ENCODE assay signal across 1 cellular context in the genomic region with DNA sequence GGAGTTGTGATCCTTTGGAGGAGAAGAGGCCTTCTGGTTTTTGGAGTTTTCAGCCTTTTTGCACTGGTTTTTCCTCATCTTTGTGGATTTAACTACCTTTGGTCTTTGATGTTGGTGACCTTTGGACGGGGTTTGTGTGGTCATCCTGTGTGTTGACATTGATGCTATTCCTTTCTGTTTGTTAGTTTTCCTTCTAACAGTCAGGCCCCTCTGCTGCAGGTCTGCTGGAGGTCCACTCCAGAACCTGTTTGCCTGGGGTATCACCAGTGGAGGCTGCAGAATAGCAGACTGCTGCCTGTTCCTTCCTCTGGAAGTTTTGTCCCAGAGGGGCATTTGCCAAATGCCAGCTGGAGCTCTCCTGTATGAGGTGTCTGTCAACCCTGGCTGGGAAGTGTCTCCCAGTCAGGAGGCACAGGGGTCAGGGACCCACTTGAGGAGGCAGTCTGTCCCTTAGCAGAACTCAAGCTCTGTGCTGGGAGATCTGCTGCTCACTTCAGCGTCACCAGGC.
TF ChIP-seq lines count a peak whose summit lies in the region.
"Not testable (repeated sequence)": the region's sequence is repeated elsewhere in the genome, so short reads cannot be mapped to it uniquely, and the experiment has no call there.

No MANE protein-coding gene starts in this region.

TF ChIP-seq in HepG2, 621 proteins besides CTCF, POLR2A, EP300 and RAD21 (continued from another document and continues in another):
- TF ChIP-seq, protein P1, sequence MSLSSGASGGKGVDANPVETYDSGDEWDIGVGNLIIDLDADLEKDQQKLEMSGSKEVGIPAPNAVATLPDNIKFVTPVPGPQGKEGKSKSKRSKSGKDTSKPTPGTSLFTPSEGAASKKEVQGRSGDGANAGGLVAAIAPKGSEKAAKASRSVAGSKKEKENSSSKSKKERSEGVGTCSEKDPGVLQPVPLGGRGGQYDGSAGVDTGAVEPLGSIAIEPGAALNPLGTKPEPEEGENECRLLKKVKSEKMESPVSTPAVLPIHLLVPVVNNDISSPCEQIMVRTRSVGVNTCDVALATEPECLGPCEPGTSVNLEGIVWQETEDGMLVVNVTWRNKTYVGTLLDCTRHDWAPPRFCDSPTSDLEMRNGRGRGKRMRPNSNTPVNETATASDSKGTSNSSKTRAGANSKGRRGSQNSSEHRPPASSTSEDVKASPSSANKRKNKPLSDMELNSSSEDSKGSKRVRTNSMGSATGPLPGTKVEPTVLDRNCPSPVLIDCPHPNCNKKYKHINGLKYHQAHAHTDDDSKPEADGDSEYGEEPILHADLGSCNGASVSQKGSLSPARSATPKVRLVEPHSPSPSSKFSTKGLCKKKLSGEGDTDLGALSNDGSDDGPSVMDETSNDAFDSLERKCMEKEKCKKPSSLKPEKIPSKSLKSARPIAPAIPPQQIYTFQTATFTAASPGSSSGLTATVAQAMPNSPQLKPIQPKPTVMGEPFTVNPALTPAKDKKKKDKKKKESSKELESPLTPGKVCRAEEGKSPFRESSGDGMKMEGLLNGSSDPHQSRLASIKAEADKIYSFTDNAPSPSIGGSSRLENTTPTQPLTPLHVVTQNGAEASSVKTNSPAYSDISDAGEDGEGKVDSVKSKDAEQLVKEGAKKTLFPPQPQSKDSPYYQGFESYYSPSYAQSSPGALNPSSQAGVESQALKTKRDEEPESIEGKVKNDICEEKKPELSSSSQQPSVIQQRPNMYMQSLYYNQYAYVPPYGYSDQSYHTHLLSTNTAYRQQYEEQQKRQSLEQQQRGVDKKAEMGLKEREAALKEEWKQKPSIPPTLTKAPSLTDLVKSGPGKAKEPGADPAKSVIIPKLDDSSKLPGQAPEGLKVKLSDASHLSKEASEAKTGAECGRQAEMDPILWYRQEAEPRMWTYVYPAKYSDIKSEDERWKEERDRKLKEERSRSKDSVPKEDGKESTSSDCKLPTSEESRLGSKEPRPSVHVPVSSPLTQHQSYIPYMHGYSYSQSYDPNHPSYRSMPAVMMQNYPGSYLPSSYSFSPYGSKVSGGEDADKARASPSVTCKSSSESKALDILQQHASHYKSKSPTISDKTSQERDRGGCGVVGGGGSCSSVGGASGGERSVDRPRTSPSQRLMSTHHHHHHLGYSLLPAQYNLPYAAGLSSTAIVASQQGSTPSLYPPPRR (CRISPR knock-in tag; IDR thresholded peaks at IDR 0.05; ENCODE audit: borderline replicate concordance), result 0 out of 2 replicates have a peak, but pooled peaks have one; percentile 46
- TF ChIP-seq, protein P2, sequence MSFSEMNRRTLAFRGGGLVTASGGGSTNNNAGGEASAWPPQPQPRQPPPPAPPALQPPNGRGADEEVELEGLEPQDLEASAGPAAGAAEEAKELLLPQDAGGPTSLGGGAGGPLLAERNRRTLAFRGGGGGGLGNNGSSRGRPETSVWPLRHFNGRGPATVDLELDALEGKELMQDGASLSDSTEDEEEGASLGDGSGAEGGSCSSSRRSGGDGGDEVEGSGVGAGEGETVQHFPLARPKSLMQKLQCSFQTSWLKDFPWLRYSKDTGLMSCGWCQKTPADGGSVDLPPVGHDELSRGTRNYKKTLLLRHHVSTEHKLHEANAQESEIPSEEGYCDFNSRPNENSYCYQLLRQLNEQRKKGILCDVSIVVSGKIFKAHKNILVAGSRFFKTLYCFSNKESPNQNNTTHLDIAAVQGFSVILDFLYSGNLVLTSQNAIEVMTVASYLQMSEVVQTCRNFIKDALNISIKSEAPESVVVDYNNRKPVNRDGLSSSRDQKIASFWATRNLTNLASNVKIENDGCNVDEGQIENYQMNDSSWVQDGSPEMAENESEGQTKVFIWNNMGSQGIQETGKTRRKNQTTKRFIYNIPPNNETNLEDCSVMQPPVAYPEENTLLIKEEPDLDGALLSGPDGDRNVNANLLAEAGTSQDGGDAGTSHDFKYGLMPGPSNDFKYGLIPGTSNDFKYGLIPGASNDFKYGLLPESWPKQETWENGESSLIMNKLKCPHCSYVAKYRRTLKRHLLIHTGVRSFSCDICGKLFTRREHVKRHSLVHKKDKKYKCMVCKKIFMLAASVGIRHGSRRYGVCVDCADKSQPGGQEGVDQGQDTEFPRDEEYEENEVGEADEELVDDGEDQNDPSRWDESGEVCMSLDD (CRISPR knock-in tag; IDR thresholded peaks at IDR 0.05; ENCODE audit: borderline replicate concordance), result peak; percentile 24; the same call in 1 of the 2 replicates
- TF ChIP-seq FOXJ3 (CRISPR knock-in tag; IDR thresholded peaks at IDR 0.05; ENCODE audit: borderline replicate concordance) (peak; percentile 81; the same call in 1 of the 2 replicates), NR2C2 (CRISPR knock-in tag; IDR thresholded peaks at IDR 0.05; ENCODE audit: borderline replicate concordance) (0 out of 2 replicates have a peak, but pooled peaks have one; percentile 38), DPF2 (CRISPR knock-in tag; IDR thresholded peaks at IDR 0.05; ENCODE audit: borderline replicate concordance, low read depth) (peak; percentile 75; the same call in 1 of the 2 replicates), MED1 (CRISPR knock-in tag; IDR thresholded peaks at IDR 0.05) (peak; percentile 55), ZNF431 (CRISPR knock-in tag; IDR thresholded peaks at IDR 0.05; ENCODE audit: borderline replicate concordance, low read depth) (peak; percentile 82; the same call in 1 of the 2 replicates), FOXO1 (CRISPR knock-in tag; IDR thresholded peaks at IDR 0.05) (peak; percentile 83), ZNF792 (CRISPR knock-in tag; IDR thresholded peaks at IDR 0.05) (peak; percentile 52; the same call in 1 of the 2 replicates), SOX5 (CRISPR knock-in tag; IDR thresholded peaks at IDR 0.05; ENCODE audit: borderline replicate concordance) (peak; percentile 83), FOSL2 (CRISPR knock-in tag; IDR thresholded peaks at IDR 0.05) (peak; percentile 77; the same call in 1 of the 2 replicates), MZF1 (CRISPR knock-in tag; IDR thresholded peaks at IDR 0.05; ENCODE audit: borderline replicate concordance) (0 out of 2 replicates have a peak, but pooled peaks have one; percentile 42), CEBPG (CRISPR knock-in tag; IDR thresholded peaks at IDR 0.05) (peak; percentile 37; the same call in 1 of the 2 replicates), ZNF556 (CRISPR knock-in tag; IDR thresholded peaks at IDR 0.05; ENCODE audit: borderline replicate concordance) (0 out of 2 replicates have a peak, but pooled peaks have one; percentile 38), CREM (IDR thresholded peaks at IDR 0.05) (peak; percentile 37; the same call in 1 of the 2 replicates), HHEX (CRISPR knock-in tag; IDR thresholded peaks at IDR 0.05) (peak; percentile 66), MIXL1 (CRISPR knock-in tag; IDR thresholded peaks at IDR 0.05) (peak; percentile 60; the same call in 1 of the 2 replicates), GATAD2A (CRISPR knock-in tag; IDR thresholded peaks at IDR 0.05) (peak; percentile 91), SOX6 (CRISPR knock-in tag; IDR thresholded peaks at IDR 0.05) (peak; percentile 74), JUN (CRISPR knock-in tag; IDR thresholded peaks at IDR 0.05) (peak; percentile 66; the same call in 1 of the 2 replicates), EHMT2 (IDR thresholded peaks at IDR 0.05; ENCODE audit: borderline replicate concordance, low read depth, low read length) (peak; percentile 72; the same call in 1 of the 2 replicates), CEBPB (IDR thresholded peaks at IDR 0.05; ENCODE audit: borderline replicate concordance, low read depth, low read length) (peak; percentile 66), TARDBP (CRISPR knock-in tag; IDR thresholded peaks at IDR 0.05) (peak; percentile 80; the same call in 1 of the 2 replicates), TBX2 (CRISPR knock-in tag; IDR thresholded peaks at IDR 0.05; ENCODE audit: borderline replicate concordance) (peak; percentile 29), SALL1 (CRISPR knock-in tag; IDR thresholded peaks at IDR 0.05) (peak; percentile 85), HMG20A (CRISPR knock-in tag; IDR thresholded peaks at IDR 0.05; ENCODE audit: borderline replicate concordance) (peak; percentile 90), NR2F1 (CRISPR knock-in tag; IDR thresholded peaks at IDR 0.05) (peak; percentile 55; a peak in 2 of 4 replicates)
- TF ChIP-seq, protein P3, sequence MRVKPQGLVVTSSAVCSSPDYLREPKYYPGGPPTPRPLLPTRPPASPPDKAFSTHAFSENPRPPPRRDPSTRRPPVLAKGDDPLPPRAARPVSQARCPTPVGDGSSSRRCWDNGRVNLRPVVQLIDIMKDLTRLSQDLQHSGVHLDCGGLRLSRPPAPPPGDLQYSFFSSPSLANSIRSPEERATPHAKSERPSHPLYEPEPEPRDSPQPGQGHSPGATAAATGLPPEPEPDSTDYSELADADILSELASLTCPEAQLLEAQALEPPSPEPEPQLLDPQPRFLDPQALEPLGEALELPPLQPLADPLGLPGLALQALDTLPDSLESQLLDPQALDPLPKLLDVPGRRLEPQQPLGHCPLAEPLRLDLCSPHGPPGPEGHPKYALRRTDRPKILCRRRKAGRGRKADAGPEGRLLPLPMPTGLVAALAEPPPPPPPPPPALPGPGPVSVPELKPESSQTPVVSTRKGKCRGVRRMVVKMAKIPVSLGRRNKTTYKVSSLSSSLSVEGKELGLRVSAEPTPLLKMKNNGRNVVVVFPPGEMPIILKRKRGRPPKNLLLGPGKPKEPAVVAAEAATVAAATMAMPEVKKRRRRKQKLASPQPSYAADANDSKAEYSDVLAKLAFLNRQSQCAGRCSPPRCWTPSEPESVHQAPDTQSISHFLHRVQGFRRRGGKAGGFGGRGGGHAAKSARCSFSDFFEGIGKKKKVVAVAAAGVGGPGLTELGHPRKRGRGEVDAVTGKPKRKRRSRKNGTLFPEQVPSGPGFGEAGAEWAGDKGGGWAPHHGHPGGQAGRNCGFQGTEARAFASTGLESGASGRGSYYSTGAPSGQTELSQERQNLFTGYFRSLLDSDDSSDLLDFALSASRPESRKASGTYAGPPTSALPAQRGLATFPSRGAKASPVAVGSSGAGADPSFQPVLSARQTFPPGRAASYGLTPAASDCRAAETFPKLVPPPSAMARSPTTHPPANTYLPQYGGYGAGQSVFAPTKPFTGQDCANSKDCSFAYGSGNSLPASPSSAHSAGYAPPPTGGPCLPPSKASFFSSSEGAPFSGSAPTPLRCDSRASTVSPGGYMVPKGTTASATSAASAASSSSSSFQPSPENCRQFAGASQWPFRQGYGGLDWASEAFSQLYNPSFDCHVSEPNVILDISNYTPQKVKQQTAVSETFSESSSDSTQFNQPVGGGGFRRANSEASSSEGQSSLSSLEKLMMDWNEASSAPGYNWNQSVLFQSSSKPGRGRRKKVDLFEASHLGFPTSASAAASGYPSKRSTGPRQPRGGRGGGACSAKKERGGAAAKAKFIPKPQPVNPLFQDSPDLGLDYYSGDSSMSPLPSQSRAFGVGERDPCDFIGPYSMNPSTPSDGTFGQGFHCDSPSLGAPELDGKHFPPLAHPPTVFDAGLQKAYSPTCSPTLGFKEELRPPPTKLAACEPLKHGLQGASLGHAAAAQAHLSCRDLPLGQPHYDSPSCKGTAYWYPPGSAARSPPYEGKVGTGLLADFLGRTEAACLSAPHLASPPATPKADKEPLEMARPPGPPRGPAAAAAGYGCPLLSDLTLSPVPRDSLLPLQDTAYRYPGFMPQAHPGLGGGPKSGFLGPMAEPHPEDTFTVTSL (CRISPR knock-in tag; IDR thresholded peaks at IDR 0.05; ENCODE audit: borderline replicate concordance), result peak; percentile 100
- TF ChIP-seq, protein P4, sequence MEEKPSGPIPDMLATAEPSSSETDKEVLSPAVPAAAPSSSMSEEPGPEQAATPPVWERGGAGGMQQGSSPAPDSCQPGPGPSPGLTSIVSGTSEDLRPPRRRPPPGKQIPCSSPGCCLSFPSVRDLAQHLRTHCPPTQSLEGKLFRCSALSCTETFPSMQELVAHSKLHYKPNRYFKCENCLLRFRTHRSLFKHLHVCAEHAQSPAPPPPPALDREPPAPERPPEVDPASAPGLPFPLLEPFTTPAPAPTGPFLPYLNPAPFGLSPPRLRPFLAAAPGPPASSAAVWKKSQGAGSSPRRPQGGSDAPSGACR (CRISPR knock-in tag; IDR thresholded peaks at IDR 0.05), result 0 out of 2 replicates have a peak, but pooled peaks have one; percentile 44
- TF ChIP-seq, protein P5, sequence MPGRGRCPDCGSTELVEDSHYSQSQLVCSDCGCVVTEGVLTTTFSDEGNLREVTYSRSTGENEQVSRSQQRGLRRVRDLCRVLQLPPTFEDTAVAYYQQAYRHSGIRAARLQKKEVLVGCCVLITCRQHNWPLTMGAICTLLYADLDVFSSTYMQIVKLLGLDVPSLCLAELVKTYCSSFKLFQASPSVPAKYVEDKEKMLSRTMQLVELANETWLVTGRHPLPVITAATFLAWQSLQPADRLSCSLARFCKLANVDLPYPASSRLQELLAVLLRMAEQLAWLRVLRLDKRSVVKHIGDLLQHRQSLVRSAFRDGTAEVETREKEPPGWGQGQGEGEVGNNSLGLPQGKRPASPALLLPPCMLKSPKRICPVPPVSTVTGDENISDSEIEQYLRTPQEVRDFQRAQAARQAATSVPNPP (CRISPR knock-in tag; IDR thresholded peaks at IDR 0.05), result 0 out of 2 replicates have a peak, but pooled peaks have one; percentile 68
- not testable (repeated sequence) for TF ChIP-seq CREM (CRISPR knock-in tag; IDR thresholded peaks at IDR 0.05); SOX6 (IDR thresholded peaks at IDR 0.05)
- TF ChIP-seq, protein P6, sequence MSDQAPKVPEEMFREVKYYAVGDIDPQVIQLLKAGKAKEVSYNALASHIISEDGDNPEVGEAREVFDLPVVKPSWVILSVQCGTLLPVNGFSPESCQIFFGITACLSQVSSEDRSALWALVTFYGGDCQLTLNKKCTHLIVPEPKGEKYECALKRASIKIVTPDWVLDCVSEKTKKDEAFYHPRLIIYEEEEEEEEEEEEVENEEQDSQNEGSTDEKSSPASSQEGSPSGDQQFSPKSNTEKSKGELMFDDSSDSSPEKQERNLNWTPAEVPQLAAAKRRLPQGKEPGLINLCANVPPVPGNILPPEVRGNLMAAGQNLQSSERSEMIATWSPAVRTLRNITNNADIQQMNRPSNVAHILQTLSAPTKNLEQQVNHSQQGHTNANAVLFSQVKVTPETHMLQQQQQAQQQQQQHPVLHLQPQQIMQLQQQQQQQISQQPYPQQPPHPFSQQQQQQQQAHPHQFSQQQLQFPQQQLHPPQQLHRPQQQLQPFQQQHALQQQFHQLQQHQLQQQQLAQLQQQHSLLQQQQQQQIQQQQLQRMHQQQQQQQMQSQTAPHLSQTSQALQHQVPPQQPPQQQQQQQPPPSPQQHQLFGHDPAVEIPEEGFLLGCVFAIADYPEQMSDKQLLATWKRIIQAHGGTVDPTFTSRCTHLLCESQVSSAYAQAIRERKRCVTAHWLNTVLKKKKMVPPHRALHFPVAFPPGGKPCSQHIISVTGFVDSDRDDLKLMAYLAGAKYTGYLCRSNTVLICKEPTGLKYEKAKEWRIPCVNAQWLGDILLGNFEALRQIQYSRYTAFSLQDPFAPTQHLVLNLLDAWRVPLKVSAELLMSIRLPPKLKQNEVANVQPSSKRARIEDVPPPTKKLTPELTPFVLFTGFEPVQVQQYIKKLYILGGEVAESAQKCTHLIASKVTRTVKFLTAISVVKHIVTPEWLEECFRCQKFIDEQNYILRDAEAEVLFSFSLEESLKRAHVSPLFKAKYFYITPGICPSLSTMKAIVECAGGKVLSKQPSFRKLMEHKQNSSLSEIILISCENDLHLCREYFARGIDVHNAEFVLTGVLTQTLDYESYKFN (CRISPR knock-in tag; conservative IDR thresholded peaks at IDR 0.05), result peak; percentile 95
- TF ChIP-seq, protein P7, sequence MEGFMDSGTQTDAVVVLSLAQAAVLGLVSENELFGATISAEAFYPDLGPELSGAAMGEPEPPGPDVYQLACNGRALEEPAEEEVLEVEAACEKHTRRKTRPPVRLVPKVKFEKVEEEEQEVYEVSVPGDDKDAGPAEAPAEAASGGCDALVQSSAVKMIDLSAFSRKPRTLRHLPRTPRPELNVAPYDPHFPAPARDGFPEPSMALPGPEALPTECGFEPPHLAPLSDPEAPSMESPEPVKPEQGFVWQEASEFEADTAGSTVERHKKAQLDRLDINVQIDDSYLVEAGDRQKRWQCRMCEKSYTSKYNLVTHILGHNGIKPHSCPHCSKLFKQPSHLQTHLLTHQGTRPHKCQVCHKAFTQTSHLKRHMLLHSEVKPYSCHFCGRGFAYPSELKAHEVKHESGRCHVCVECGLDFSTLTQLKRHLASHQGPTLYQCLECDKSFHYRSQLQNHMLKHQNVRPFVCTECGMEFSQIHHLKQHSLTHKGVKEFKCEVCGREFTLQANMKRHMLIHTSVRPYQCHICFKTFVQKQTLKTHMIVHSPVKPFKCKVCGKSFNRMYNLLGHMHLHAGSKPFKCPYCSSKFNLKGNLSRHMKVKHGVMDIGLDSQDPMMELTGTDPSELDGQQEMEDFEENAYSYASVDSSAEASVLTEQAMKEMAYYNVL (CRISPR knock-in tag; IDR thresholded peaks at IDR 0.05; ENCODE audit: borderline replicate concordance), result peak; percentile 85; the same call in 1 of the 2 replicates
